Comparison of ENCODE assay signal across 1 cellular context in the genomic region with DNA sequence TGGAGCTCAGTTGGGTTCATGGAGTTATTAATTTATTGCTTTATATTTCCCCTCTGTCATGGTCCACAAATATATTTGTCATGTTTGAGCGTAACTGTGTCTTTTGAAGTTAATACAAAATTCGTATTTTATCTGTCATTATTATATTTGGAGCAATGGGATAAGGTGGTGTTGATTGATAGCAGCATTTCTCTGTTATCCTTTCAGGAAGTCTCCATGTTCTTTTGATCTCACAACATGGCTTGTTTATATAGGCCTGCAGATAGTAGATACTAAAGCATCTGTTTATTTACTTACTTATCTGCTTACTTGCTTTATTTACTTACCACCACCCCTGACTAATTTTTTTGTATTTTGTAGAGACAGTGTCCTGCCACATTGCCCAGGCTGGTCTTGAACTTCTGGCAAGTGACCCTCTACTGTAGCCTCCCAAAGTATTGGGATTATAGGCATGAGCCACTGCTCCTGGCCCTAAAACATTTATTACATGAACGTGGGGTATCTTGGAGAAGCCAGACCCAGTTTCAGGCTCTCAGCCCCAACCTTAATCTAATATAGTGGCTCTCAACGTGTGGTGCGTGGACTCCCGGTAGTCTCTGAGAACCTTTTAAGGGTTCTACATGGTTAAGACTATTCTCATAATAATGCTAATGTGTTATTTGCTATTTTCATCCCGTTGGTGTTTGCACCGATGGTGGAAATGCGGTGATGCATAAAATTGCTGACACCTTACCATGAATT.
TF ChIP-seq lines count a peak whose summit lies in the region.

No MANE protein-coding gene starts in this region.

TF ChIP-seq in HepG2, 621 proteins besides CTCF, POLR2A, EP300 and RAD21 (continued from another document and continues in another):
- TF ChIP-seq, protein P1, sequence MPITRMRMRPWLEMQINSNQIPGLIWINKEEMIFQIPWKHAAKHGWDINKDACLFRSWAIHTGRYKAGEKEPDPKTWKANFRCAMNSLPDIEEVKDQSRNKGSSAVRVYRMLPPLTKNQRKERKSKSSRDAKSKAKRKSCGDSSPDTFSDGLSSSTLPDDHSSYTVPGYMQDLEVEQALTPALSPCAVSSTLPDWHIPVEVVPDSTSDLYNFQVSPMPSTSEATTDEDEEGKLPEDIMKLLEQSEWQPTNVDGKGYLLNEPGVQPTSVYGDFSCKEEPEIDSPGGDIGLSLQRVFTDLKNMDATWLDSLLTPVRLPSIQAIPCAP (CRISPR knock-in tag; IDR thresholded peaks at IDR 0.05; ENCODE audit: low read depth): no peak
- TF ChIP-seq ELF3 (CRISPR knock-in tag; IDR thresholded peaks at IDR 0.05): peak; percentile 79
- TF ChIP-seq, protein P2, sequence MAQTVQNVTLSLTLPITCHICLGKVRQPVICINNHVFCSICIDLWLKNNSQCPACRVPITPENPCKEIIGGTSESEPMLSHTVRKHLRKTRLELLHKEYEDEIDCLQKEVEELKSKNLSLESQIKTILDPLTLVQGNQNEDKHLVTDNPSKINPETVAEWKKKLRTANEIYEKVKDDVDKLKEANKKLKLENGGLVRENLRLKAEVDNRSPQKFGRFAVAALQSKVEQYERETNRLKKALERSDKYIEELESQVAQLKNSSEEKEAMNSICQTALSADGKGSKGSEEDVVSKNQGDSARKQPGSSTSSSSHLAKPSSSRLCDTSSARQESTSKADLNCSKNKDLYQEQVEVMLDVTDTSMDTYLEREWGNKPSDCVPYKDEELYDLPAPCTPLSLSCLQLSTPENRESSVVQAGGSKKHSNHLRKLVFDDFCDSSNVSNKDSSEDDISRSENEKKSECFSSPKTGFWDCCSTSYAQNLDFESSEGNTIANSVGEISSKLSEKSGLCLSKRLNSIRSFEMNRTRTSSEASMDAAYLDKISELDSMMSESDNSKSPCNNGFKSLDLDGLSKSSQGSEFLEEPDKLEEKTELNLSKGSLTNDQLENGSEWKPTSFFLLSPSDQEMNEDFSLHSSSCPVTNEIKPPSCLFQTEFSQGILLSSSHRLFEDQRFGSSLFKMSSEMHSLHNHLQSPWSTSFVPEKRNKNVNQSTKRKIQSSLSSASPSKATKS (CRISPR knock-in tag; IDR thresholded peaks at IDR 0.05): 0 out of 2 replicates have a peak, but pooled peaks have one; percentile 47
- TF ChIP-seq, protein P3, sequence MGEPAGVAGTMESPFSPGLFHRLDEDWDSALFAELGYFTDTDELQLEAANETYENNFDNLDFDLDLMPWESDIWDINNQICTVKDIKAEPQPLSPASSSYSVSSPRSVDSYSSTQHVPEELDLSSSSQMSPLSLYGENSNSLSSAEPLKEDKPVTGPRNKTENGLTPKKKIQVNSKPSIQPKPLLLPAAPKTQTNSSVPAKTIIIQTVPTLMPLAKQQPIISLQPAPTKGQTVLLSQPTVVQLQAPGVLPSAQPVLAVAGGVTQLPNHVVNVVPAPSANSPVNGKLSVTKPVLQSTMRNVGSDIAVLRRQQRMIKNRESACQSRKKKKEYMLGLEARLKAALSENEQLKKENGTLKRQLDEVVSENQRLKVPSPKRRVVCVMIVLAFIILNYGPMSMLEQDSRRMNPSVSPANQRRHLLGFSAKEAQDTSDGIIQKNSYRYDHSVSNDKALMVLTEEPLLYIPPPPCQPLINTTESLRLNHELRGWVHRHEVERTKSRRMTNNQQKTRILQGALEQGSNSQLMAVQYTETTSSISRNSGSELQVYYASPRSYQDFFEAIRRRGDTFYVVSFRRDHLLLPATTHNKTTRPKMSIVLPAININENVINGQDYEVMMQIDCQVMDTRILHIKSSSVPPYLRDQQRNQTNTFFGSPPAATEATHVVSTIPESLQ (CRISPR knock-in tag; conservative IDR thresholded peaks at IDR 0.05): no peak
- TF ChIP-seq ZNF629 (CRISPR knock-in tag; conservative IDR thresholded peaks at IDR 0.05): no peak
- TF ChIP-seq SSRP1 (CRISPR knock-in tag; IDR thresholded peaks at IDR 0.05): no peak
- TF ChIP-seq, protein P4, sequence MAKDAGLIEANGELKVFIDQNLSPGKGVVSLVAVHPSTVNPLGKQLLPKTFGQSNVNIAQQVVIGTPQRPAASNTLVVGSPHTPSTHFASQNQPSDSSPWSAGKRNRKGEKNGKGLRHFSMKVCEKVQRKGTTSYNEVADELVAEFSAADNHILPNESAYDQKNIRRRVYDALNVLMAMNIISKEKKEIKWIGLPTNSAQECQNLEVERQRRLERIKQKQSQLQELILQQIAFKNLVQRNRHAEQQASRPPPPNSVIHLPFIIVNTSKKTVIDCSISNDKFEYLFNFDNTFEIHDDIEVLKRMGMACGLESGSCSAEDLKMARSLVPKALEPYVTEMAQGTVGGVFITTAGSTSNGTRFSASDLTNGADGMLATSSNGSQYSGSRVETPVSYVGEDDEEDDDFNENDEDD (CRISPR knock-in tag; IDR thresholded peaks at IDR 0.05; ENCODE audit: borderline replicate concordance): no peak
- TF ChIP-seq, protein P5, sequence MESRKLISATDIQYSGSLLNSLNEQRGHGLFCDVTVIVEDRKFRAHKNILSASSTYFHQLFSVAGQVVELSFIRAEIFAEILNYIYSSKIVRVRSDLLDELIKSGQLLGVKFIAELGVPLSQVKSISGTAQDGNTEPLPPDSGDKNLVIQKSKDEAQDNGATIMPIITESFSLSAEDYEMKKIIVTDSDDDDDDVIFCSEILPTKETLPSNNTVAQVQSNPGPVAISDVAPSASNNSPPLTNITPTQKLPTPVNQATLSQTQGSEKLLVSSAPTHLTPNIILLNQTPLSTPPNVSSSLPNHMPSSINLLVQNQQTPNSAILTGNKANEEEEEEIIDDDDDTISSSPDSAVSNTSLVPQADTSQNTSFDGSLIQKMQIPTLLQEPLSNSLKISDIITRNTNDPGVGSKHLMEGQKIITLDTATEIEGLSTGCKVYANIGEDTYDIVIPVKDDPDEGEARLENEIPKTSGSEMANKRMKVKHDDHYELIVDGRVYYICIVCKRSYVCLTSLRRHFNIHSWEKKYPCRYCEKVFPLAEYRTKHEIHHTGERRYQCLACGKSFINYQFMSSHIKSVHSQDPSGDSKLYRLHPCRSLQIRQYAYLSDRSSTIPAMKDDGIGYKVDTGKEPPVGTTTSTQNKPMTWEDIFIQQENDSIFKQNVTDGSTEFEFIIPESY (CRISPR knock-in tag; IDR thresholded peaks at IDR 0.05): no peak
- TF ChIP-seq HHEX (CRISPR knock-in tag; IDR thresholded peaks at IDR 0.05): 0 out of 2 replicates have a peak, but pooled peaks have one; percentile 11
- no peak for TF ChIP-seq ZNF207 (IDR thresholded peaks at IDR 0.05; ENCODE audit: borderline replicate concordance)
- no peak for TF ChIP-seq MTF1 (CRISPR knock-in tag; IDR thresholded peaks at IDR 0.05)
- TF ChIP-seq MIER2 (CRISPR knock-in tag; IDR thresholded peaks at IDR 0.05): no peak
- 0 out of 2 replicates have a peak, but pooled peaks have one; percentile 22 for TF ChIP-seq ISL2 (CRISPR knock-in tag; IDR thresholded peaks at IDR 0.05)
- peak; percentile 25; the same call in 1 of the 2 replicates for TF ChIP-seq TBX2 (CRISPR knock-in tag; IDR thresholded peaks at IDR 0.05; ENCODE audit: borderline replicate concordance)
- no peak for TF ChIP-seq GLI4 (CRISPR knock-in tag; IDR thresholded peaks at IDR 0.05; ENCODE audit: borderline replicate concordance)
- TF ChIP-seq TCF7 (IDR thresholded peaks at IDR 0.05; ENCODE audit: low read depth): peak; percentile 80
- TF ChIP-seq ZBTB38 (CRISPR knock-in tag; IDR thresholded peaks at IDR 0.05): no peak
- TF ChIP-seq, protein P6, sequence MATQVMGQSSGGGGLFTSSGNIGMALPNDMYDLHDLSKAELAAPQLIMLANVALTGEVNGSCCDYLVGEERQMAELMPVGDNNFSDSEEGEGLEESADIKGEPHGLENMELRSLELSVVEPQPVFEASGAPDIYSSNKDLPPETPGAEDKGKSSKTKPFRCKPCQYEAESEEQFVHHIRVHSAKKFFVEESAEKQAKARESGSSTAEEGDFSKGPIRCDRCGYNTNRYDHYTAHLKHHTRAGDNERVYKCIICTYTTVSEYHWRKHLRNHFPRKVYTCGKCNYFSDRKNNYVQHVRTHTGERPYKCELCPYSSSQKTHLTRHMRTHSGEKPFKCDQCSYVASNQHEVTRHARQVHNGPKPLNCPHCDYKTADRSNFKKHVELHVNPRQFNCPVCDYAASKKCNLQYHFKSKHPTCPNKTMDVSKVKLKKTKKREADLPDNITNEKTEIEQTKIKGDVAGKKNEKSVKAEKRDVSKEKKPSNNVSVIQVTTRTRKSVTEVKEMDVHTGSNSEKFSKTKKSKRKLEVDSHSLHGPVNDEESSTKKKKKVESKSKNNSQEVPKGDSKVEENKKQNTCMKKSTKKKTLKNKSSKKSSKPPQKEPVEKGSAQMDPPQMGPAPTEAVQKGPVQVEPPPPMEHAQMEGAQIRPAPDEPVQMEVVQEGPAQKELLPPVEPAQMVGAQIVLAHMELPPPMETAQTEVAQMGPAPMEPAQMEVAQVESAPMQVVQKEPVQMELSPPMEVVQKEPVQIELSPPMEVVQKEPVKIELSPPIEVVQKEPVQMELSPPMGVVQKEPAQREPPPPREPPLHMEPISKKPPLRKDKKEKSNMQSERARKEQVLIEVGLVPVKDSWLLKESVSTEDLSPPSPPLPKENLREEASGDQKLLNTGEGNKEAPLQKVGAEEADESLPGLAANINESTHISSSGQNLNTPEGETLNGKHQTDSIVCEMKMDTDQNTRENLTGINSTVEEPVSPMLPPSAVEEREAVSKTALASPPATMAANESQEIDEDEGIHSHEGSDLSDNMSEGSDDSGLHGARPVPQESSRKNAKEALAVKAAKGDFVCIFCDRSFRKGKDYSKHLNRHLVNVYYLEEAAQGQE (IDR thresholded peaks at IDR 0.05; ENCODE audit: borderline replicate concordance in 1 of 2, low read depth in 1 of 2, low read length in 2 of 2): no peak
- TF ChIP-seq RNF2 (conservative IDR thresholded peaks at IDR 0.05; ENCODE audit: low read depth): no peak
- TF ChIP-seq, protein P7, sequence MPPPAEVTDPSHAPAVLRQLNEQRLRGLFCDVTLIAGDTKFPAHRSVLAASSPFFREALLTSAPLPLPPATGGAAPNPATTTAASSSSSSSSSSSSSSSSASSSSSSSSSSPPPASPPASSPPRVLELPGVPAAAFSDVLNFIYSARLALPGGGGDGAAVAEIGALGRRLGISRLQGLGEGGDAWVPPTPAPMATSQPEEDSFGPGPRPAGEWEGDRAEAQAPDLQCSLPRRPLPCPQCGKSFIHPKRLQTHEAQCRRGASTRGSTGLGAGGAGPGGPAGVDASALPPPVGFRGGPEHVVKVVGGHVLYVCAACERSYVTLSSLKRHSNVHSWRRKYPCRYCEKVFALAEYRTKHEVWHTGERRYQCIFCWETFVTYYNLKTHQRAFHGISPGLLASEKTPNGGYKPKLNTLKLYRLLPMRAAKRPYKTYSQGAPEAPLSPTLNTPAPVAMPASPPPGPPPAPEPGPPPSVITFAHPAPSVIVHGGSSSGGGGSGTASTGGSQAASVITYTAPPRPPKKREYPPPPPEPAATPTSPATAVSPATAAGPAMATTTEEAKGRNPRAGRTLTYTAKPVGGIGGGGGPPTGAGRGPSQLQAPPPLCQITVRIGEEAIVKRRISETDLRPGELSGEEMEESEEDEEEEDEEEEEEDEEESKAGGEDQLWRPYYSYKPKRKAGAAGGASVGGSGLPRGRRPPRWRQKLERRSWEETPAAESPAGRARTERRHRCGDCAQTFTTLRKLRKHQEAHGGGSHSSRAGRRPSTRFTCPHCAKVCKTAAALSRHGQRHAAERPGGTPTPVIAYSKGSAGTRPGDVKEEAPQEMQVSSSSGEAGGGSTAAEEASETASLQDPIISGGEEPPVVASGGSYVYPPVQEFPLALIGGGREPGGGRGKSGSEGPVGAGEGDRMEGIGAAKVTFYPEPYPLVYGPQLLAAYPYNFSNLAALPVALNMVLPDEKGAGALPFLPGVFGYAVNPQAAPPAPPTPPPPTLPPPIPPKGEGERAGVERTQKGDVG (CRISPR knock-in tag; IDR thresholded peaks at IDR 0.05; ENCODE audit: borderline replicate concordance): no peak
- no peak for TF ChIP-seq MYC (CRISPR knock-in tag; IDR thresholded peaks at IDR 0.05; ENCODE audit: borderline replicate concordance)
- 0 out of 2 replicates have a peak, but pooled peaks have one; percentile 15 for TF ChIP-seq FOXK2 (IDR thresholded peaks at IDR 0.05)
- no peak for TF ChIP-seq YEATS4 (CRISPR knock-in tag; IDR thresholded peaks at IDR 0.05; ENCODE audit: borderline replicate concordance)
- TF ChIP-seq, protein P8, sequence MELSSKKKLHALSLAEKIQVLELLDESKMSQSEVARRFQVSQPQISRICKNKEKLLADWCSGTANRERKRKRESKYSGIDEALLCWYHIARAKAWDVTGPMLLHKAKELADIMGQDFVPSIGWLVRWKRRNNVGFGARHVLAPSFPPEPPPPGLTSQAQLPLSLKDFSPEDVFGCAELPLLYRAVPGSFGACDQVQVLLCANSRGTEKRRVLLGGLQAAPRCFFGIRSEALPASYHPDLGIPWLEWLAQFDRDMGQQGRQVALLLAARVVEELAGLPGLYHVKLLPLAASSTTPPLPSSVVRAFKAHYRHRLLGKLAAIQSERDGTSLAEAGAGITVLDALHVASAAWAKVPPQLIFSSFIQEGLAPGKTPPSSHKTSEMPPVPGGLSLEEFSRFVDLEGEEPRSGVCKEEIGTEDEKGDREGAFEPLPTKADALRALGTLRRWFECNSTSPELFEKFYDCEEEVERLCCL (CRISPR knock-in tag; IDR thresholded peaks at IDR 0.05; ENCODE audit: borderline replicate concordance): no peak
- TF ChIP-seq, protein P9, sequence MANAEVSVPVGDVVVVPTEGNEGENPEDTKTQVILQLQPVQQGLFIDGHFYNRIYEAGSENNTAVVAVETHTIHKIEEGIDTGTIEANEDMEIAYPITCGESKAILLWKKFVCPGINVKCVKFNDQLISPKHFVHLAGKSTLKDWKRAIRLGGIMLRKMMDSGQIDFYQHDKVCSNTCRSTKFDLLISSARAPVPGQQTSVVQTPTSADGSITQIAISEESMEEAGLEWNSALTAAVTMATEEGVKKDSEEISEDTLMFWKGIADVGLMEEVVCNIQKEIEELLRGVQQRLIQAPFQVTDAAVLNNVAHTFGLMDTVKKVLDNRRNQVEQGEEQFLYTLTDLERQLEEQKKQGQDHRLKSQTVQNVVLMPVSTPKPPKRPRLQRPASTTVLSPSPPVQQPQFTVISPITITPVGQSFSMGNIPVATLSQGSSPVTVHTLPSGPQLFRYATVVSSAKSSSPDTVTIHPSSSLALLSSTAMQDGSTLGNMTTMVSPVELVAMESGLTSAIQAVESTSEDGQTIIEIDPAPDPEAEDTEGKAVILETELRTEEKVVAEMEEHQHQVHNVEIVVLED (CRISPR knock-in tag; IDR thresholded peaks at IDR 0.05; ENCODE audit: borderline replicate concordance): no peak
- no peak for TF ChIP-seq ZNF724P (CRISPR knock-in tag; IDR thresholded peaks at IDR 0.05; ENCODE audit: borderline replicate concordance)
- TF ChIP-seq TBX3 (IDR thresholded peaks at IDR 0.05; ENCODE audit: borderline replicate concordance): peak; percentile 95
- TF ChIP-seq HOXA5 (CRISPR knock-in tag; IDR thresholded peaks at IDR 0.05): peak; percentile 15; the same call in 1 of the 2 replicates
- no peak for TF ChIP-seq CREM (IDR thresholded peaks at IDR 0.05)
- no peak for TF ChIP-seq CREM (CRISPR knock-in tag; IDR thresholded peaks at IDR 0.05)
- no peak for TF ChIP-seq DPF2 (CRISPR knock-in tag; IDR thresholded peaks at IDR 0.05; ENCODE audit: borderline replicate concordance, low read depth)
- no peak for TF ChIP-seq ZNF17 (CRISPR knock-in tag; IDR thresholded peaks at IDR 0.05)
- no peak for TF ChIP-seq ZNF121 (CRISPR knock-in tag; IDR thresholded peaks at IDR 0.05)
- TF ChIP-seq ZNF331 (CRISPR knock-in tag; IDR thresholded peaks at IDR 0.05): no peak
- TF ChIP-seq, protein P10, sequence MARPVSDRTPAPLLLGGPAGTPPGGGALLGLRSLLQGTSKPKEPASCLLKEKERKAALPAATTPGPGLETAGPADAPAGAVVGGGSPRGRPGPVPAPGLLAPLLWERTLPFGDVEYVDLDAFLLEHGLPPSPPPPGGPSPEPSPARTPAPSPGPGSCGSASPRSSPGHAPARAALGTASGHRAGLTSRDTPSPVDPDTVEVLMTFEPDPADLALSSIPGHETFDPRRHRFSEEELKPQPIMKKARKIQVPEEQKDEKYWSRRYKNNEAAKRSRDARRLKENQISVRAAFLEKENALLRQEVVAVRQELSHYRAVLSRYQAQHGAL (CRISPR knock-in tag; IDR thresholded peaks at IDR 0.05; ENCODE audit: not compliant biosample characterization): no peak
